Comparison of ENCODE assay signal across 34 cellular contexts in the genomic region with DNA sequence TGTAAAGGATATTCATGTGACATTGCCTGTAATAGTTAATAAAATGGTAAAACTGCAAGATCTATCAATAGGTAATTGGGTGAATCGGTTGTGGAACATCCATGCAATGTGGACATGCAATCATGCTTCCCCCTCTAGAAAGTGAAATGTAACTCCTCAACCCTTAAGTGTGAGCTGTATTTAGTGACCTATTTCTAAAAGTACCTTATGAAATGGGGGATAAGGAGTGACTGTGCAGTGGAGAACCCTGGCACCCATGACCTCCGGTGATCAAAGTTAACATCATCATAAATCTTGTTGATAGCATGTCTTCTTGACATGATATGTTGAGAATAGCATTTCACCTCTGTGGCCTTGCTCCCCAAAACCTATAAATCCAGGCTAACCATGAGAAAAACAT.
"Had no signal": no experiment of that assay in that cellular context is flagged by ENCODE, and none has a peak within 500 bp of the region (broad histone marks: within the 10 kb centered on the region; RNA-seq: fewer than 3 reads in every experiment).

No MANE protein-coding gene starts in this region.

- DNase-seq: Karpas-422, Kasumi-1, MG63, MM.1S, MV-4-11, NCI-H1048, NCI-H1092, NCI-H1092 treated with DMSO at 0.1 percent for 48 hours, NCI-H1105, NCI-H1105 treated with DMSO at 0.1 percent for 48 hours, NCI-H1417, NCI-H1417 treated with DMSO at 0.1 percent for 48 hours, NCI-H1436, NCI-H1436 treated with DMSO at 0.1 percent for 48 hours, NCI-H146, NCI-H1694, NCI-H1694 treated with DMSO at 0.1 percent for 48 hours, NCI-H187, NCI-H187 treated with DMSO at 0.1 percent for 48 hours, NCI-H1930, NCI-H2029, NCI-H2029 treated with DMSO at 0.1 percent for 48 hours, NCI-H2081, NCI-H2081 treated with DMSO at 0.1 percent for 48 hours, NCI-H2107, NCI-H2171, NCI-H2171 treated with DMSO at 0.1 percent for 48 hours, NCI-H2227 treated with DMSO at 0.1 percent for 48 hours, NCI-H226, NCI-H345, NCI-H446, NCI-H446 treated with DMSO at 0.1 percent for 48 hours, NCI-H510A, NCI-H510A treated with DMSO at 0.1 percent for 48 hours had no signal
